1 cellular context compared by ENCODE assay signal in the genomic region with DNA sequence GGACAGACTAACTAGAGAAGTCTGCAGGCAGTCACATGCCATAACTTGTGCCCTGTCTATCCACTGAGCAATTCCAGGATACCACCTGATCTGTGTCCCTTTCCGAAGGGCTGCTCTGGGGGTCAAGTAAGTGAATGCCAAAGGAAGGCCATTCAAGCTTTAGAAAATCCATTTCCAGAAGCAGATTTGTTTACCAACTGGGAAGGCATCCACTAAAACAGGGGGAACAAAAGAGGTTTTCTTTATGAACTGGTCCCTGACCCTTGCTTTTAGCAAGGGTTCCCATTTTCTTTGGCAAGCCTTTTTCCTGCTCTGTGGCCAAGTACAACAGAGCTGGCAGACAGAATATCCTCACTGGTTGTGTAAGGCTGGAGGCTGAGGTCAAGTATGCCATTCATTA.
TF ChIP-seq lines count a peak whose summit lies in the region.

No MANE protein-coding gene starts in this region.

TF ChIP-seq in liver, 16 proteins besides CTCF, POLR2A, EP300 and RAD21 (continued from another document):
- TF ChIP-seq, protein P1, sequence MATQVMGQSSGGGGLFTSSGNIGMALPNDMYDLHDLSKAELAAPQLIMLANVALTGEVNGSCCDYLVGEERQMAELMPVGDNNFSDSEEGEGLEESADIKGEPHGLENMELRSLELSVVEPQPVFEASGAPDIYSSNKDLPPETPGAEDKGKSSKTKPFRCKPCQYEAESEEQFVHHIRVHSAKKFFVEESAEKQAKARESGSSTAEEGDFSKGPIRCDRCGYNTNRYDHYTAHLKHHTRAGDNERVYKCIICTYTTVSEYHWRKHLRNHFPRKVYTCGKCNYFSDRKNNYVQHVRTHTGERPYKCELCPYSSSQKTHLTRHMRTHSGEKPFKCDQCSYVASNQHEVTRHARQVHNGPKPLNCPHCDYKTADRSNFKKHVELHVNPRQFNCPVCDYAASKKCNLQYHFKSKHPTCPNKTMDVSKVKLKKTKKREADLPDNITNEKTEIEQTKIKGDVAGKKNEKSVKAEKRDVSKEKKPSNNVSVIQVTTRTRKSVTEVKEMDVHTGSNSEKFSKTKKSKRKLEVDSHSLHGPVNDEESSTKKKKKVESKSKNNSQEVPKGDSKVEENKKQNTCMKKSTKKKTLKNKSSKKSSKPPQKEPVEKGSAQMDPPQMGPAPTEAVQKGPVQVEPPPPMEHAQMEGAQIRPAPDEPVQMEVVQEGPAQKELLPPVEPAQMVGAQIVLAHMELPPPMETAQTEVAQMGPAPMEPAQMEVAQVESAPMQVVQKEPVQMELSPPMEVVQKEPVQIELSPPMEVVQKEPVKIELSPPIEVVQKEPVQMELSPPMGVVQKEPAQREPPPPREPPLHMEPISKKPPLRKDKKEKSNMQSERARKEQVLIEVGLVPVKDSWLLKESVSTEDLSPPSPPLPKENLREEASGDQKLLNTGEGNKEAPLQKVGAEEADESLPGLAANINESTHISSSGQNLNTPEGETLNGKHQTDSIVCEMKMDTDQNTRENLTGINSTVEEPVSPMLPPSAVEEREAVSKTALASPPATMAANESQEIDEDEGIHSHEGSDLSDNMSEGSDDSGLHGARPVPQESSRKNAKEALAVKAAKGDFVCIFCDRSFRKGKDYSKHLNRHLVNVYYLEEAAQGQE (IDR thresholded peaks at IDR 0.05): no peak
